9 cellular contexts compared by ENCODE assay signal in genomic region chr16:22092143-22092933, GRCh38. TPM values are rescaled to one million over a fixed set of nuclear protein-coding genes. Genes with fewer than 3 reads are reported as not detected.
DNase-seq lines count a peak whose midpoint lies in the region; ATAC-seq and TF ChIP-seq lines count a peak whose summit lies in the region.
"Had no signal": no experiment of that assay in that cellular context is flagged by ENCODE, and none has a peak within 500 bp of the region (broad histone marks: within the 10 kb centered on the region; RNA-seq: fewer than 3 reads in every experiment).

TSS of gene VWA3A (plus strand) at chr16:22092541. CDS start at chr16:22092638, 97 bp downstream.

- peak; percentile 76 for ATAC-seq in Right ventricle myocardium inferior
- no peak for ATAC-seq in GM18519 (IDR thresholded peaks at IDR 0.05; ENCODE audit: low FRiP score, unreplicated experiment)

- intact Hi-C loops in Right ventricle myocardium inferior (cut with DNase I) (no loop called here), thyroid gland (cut with DNase I) (loop anchor here (10.0 kb wide), 1 partner anchor 92 kb away; no protein-coding TSS in a partner anchor)

- no peaks in the 10 kb centered on the region for H3K27me3 ChIP-seq in right atrium auricular region
- H3K27me3 ChIP-seq in thyroid gland: no peaks in the 10 kb centered on the region

- no peaks in the 10 kb centered on the region for H3K9me3 ChIP-seq in right atrium auricular region
- H3K9me3 ChIP-seq in thyroid gland: no peaks in the 10 kb centered on the region

- H3K36me3 ChIP-seq in right atrium auricular region: no peaks in the 10 kb centered on the region
- no peaks in the 10 kb centered on the region for H3K36me3 ChIP-seq in thyroid gland

- no peak for TF ChIP-seq CTCF in right atrium auricular region (IDR thresholded peaks at IDR 0.05)
- TF ChIP-seq CTCF in cardiac fibroblast (IDR thresholded peaks at IDR 0.05; ENCODE audit: low read depth, low read length): no peak
- TF ChIP-seq CTCF in thyroid gland (IDR thresholded peaks at IDR 0.05): no peak

- peaks cover 0 to 10% of the 10 kb centered on the region in 2 donors for H3K4me1 ChIP-seq in right atrium auricular region
- H3K4me1 ChIP-seq in thyroid gland: peaks cover 22 to 27% of the 10 kb centered on the region in 2 donors

- no peak for TF ChIP-seq POLR2A in thyroid gland (IDR thresholded peaks at IDR 0.05)

- H3K4me3 ChIP-seq in right atrium auricular region (no peak within 1 kb of the TSS), cardiac fibroblast (replicated peaks in 1 of 2; ENCODE audit: low read depth in 2 of 2, low read length in 2 of 2) (no peak within 1 kb of the TSS), thyroid gland (replicated peaks in 1 of 3) (no peak within 1 kb of the TSS)

- no peak within 1 kb of the TSS for H3K27ac ChIP-seq in right atrium auricular region
- peak within 1 kb of the TSS in 1 of 3 donors; percentile 57 for H3K27ac ChIP-seq in thyroid gland

- peak; percentile 72 for DNase-seq in Right ventricle myocardium inferior (ENCODE audit: missing footprints)
- no peak for DNase-seq in right atrium auricular region (ENCODE audit: low spot score)
- peak; percentile 56 to 68 for DNase-seq in cardiac fibroblast (ENCODE audit: low read depth in 2 of 2)
- peak; percentile 79 for DNase-seq in iPS-NIHi7 (ENCODE audit: extremely low spot score)
- DNase-seq in thyroid gland: peak; percentile 46 to 69
- no peak for DNase-seq in GM19238 (ENCODE audit: insufficient read length, low spot score)
- no peak for DNase-seq in activated gamma-delta T cell (lab: John Stamatoyannopoulos, UW)
- DNase-seq: activated T-cell treated with anti-CD3 and anti-CD28 coated beads, Interleukin-2, amount 50 U/mL, for 48 hours had no signal

- WGBS in thyroid gland, 2 donors: 40% methylated on average over 9 of the region's 9 CpGs

RNA-seq across cellular contexts. Expression of gene VWA3A, which starts in this region (rescaled TPM):
- total RNA-seq in Right ventricle myocardium inferior (0.81 TPM), right atrium auricular region (not detected), thyroid gland (under 1 TPM in 1 of 4 donors, not detected in 3; 0.56 TPM)

Comparison
In these comparisons a context has a peak if more than half of its experiments do, and no peak if none do; other contexts are left out.
1. Peak in DNase-seq and ATAC-seq in Right ventricle myocardium inferior; RNA of the gene not detected or under 1 TPM.
2. Peak in DNase-seq in thyroid gland; RNA of the gene not detected or under 1 TPM.
3. DNase-seq: peak in cardiac fibroblast (2 of 2) and iPS-NIHi7 (single experiment); none in right atrium auricular region (single experiment), GM19238 (single experiment) and activated gamma-delta T cell (single experiment).